In genomic region chr17:44014133-44014436, GRCh38 we compare ENCODE assay signal across 8 cellular contexts. TPM values are rescaled to one million over a fixed set of nuclear protein-coding genes. Genes with fewer than 3 reads are reported as not detected.
A peak's percentile ranks its signal among the peaks of the same experiment; 100 is the strongest.
DNase-seq lines count a peak whose midpoint lies in the region; ATAC-seq and TF ChIP-seq lines count a peak whose summit lies in the region.

No MANE protein-coding gene starts in this region.

- H3K36me3 ChIP-seq in SJSA1 (peaks cover 24% of the 10 kb centered on the region), psoas muscle (ENCODE audit: insufficient read depth in 1 of 2, low read depth in 1 of 2) (peaks cover 0 to 24% of the 10 kb centered on the region in 2 donors)

- H3K4me1 ChIP-seq in SJSA1 (replicated peaks) (peaks cover 50% of the 10 kb centered on the region), psoas muscle (peaks cover 4% of the 10 kb centered on the region)

- H3K9me3 ChIP-seq in SJSA1 (replicated peaks): no peaks in the 10 kb centered on the region
- no peaks in the 10 kb centered on the region for H3K9me3 ChIP-seq in psoas muscle

- peak; percentile 52 for DNase-seq in GM03348 (ENCODE audit: low spot score)
- DNase-seq in SJSA1 (ENCODE audit: low read depth in 1 of 2, low spot score in 2 of 2): no peak
- no peak for DNase-seq in fibroblast of pulmonary artery (ENCODE audit: low read depth)
- DNase-seq in psoas muscle: no peak
- DNase-seq in NCI-H2107 treated with DMSO at 0.1 percent for 48 hours (lab: John Stamatoyannopoulos, UW; ENCODE audit: unreplicated experiment): no peak
- DNase-seq in NCI-H2081 treated with DMSO at 0.1 percent for 48 hours (lab: John Stamatoyannopoulos, UW): no peak
- DNase-seq in NCI-H1436 (lab: John Stamatoyannopoulos, UW): no peak

- 9 to 11% (median 10%) methylated on average over 12 of the region's 12 CpGs for WGBS in psoas muscle, 3 donors

- peak overlapping the region; percentile 64 for H3K4me3 ChIP-seq in SJSA1
- H3K4me3 ChIP-seq in fibroblast of pulmonary artery (replicated peaks; ENCODE audit: low read depth, low read length): peak overlapping the region; percentile 98
- peak overlapping the region; percentile 95 for H3K4me3 ChIP-seq in psoas muscle

- peak overlapping the region; percentile 43 for H3K27ac ChIP-seq in SJSA1
- peak overlapping the region; percentile 82 for H3K27ac ChIP-seq in psoas muscle

- peak in 2 of 4 donors; percentile 6 to 19 for ATAC-seq in psoas muscle
- ATAC-seq in HG03565 (IDR thresholded peaks at IDR 0.05; ENCODE audit: unreplicated experiment): no peak

- intact Hi-C loops in psoas muscle (cut with DNase I): loop anchor here in 1 of 2 donors (10.0 kb wide), 1 partner anchor 101 kb away; no protein-coding TSS in a partner anchor

- TF ChIP-seq CTCF in fibroblast of pulmonary artery (IDR thresholded peaks at IDR 0.05; ENCODE audit: low read length, missing control alignments) (no peak), psoas muscle (IDR thresholded peaks at IDR 0.05) (no peak)

- no peaks in the 10 kb centered on the region for H3K27me3 ChIP-seq in SJSA1 (replicated peaks)
- H3K27me3 ChIP-seq in psoas muscle (ENCODE audit: insufficient read depth in 3 of 3, low read length in 2 of 3): no peaks in the 10 kb centered on the region

RNA-seq across cellular contexts. Expression of gene TMEM101, which starts 0.7 kb away (rescaled TPM):
- total RNA-seq in SJSA1 (2014; rRNA removed; shearing (Covaris generic)): 77.4 and 78.7 TPM in 2 replicates
- 10 to 100 TPM; 13.2 to 25.4 (median 18.3) TPM for total RNA-seq in psoas muscle
- polyA plus RNA-seq in psoas muscle: 10 to 100 TPM; 22.2 to 52.6 (median 42.4) TPM

RNA-seq across cellular contexts. Expression of gene NAGS, which starts 9.7 kb away (rescaled TPM):
- 2.8 and 3.3 TPM in 2 replicates for total RNA-seq in SJSA1 (2014; rRNA removed; shearing (Covaris generic))
- total RNA-seq in psoas muscle: under 1 TPM in 2 of 4 donors, not detected in 2; 0.20 to 0.28 TPM
- 10 to 100 TPM in 1 of 3 donors, under 1 TPM in 2; 0.10 to 13.5 (median 0.11) TPM for polyA plus RNA-seq in psoas muscle

RNA-seq across cellular contexts. Expression of gene LSM12, which starts 52.4 kb away (rescaled TPM):
- 44.0 and 69.7 TPM in 2 replicates for total RNA-seq in SJSA1 (2014; rRNA removed; shearing (Covaris generic))
- total RNA-seq in psoas muscle: 10 to 100 TPM; 39.6 to 65.9 (median 52.9) TPM
- polyA plus RNA-seq in psoas muscle: 10 to 100 TPM; 42.7 to 52.9 (median 47.9) TPM

RNA-seq across cellular contexts. Expression of gene G6PC3, which starts 56.5 kb away (rescaled TPM):
- total RNA-seq in SJSA1 (2014; rRNA removed; shearing (Covaris generic)): 24.4 and 36.2 TPM in 2 replicates
- 10 to 100 TPM; 27.7 to 43.3 (median 37.6) TPM for total RNA-seq in psoas muscle
- 10 to 100 TPM; 43.9 to 72.9 (median 61.0) TPM for polyA plus RNA-seq in psoas muscle
